In genomic region chr14:49770212-49770817, GRCh38 we compare ENCODE assay signal across 8 cellular contexts. TPM values are rescaled to one million over a fixed set of nuclear protein-coding genes. Genes with fewer than 3 reads are reported as not detected.
DNase-seq lines count a peak whose midpoint lies in the region; ATAC-seq, FAIRE-seq and TF ChIP-seq lines count a peak whose summit lies in the region.

No MANE protein-coding gene starts in this region.

- no peak overlapping the region for H2AFZ ChIP-seq in keratinocyte (ENCODE audit: control insufficient read depth, low read length)

- no peaks in the 10 kb centered on the region for H3K27me3 ChIP-seq in keratinocyte (ENCODE audit: control insufficient read depth, extremely low read depth, insufficient read depth, low read length)
- no peaks in the 10 kb centered on the region for H3K27me3 ChIP-seq in thoracic aorta (replicated peaks; ENCODE audit: insufficient read depth)

- FAIRE-seq in keratinocyte (lab: Jason Lieb, UNC), result no peak

- H3K9me1 ChIP-seq in keratinocyte (ENCODE audit: control insufficient read depth, extremely low read depth, insufficient read depth, low read length), result no peaks in the 10 kb centered on the region

- no peak overlapping the region for H3K9ac ChIP-seq in keratinocyte (ENCODE audit: control insufficient read depth, extremely low read depth, insufficient read depth, low read length)

- peak overlapping the region; percentile 80 for H3K27ac Mint-ChIP-seq in activated T-cell treated with anti-CD3 and anti-CD28 coated beads, Interleukin-2, amount 50 U/mL, for 24 hours
- H3K27ac Mint-ChIP-seq in activated CD4-positive, alpha-beta memory T cell treated with anti-CD3 and anti-CD28 coated beads, Interleukin-2, amount 10 ng/mL, durations not matched to agents 7 days and 5 days, result peak overlapping the region; percentile 47

- POLR2A ChIA-PET in activated CD4-positive, alpha-beta memory T cell treated with anti-CD3 and anti-CD28 coated beads, Interleukin-2, amount 10 ng/mL, durations not matched to agents 7 days and 5 days (lab: Charles Lee), result interaction anchor here (0.8 to 7.3 kb wide), 9 partner anchors 12 to 316 kb away, joined by 3 to 99 read pairs (median 47); partner anchors contain the start of genes DNAAF2, KLHDC1, MGAT2 and NEMF

- H3K4me3 ChIP-seq in keratinocyte (ENCODE audit: control insufficient read depth in 2 of 3, extremely low read depth in 1 of 3, insufficient read depth in 2 of 3, low read depth in 1 of 3, low read length in 3 of 3) (no peak overlapping the region), thoracic aorta (peak overlapping the region; percentile 79)

- no peaks in the 10 kb centered on the region for H4K20me1 ChIP-seq in keratinocyte (ENCODE audit: control insufficient read depth, extremely low read depth, insufficient read depth, low read length)

- no peak for TF ChIP-seq CTCF in keratinocyte (optimal IDR thresholded peaks at IDR 0.05 in 1 of 3, IDR thresholded peaks at IDR 0.05 in 1 of 3, conservative IDR thresholded peaks at IDR 0.05 in 1 of 3; ENCODE audit: extremely low read depth in 1 of 3, insufficient read depth in 2 of 3, low read length in 3 of 3)
- no peak for TF ChIP-seq CTCF in thoracic aorta (IDR thresholded peaks at IDR 0.05)

- dilution Hi-C loops in keratinocyte (cut with MboI; ENCODE audit: extremely low pct_ligation_motif_present, low sequenced_read_pairs), result no loop called here

- no peak for DNase-seq in activated T-cell treated with anti-CD3 and anti-CD28 coated beads, Interleukin-2, amount 50 U/mL, for 24 hours
- no peak for DNase-seq in activated T-cell treated with anti-CD3 and anti-CD28 coated beads for 4 hours
- DNase-seq in activated CD4-positive, alpha-beta memory T cell treated with anti-CD3 and anti-CD28 coated beads, Interleukin-2, amount 10 ng/mL, durations not matched to agents 7 days and 5 days, result no peak
- no peak for DNase-seq in keratinocyte (ENCODE audit: low read depth, low spot score)
- no peak for DNase-seq in thoracic aorta (ENCODE audit: low spot score)
- no peak for DNase-seq in posterior cingulate gyrus
- DNase-seq in putamen (ENCODE audit: low spot score), result no peak
- no peak for DNase-seq in cortex of kidney (lab: John Stamatoyannopoulos, UW)

- ATAC-seq in thoracic aorta (ENCODE audit: insufficient number of reproducible peaks, low FRiP score, low read depth), result no peak

- no peaks in the 10 kb centered on the region for H3K27me3 Mint-ChIP-seq in activated T-cell treated with anti-CD3 and anti-CD28 coated beads, Interleukin-2, amount 50 U/mL, for 24 hours
- no peaks in the 10 kb centered on the region for H3K27me3 Mint-ChIP-seq in activated CD4-positive, alpha-beta memory T cell treated with anti-CD3 and anti-CD28 coated beads, Interleukin-2, amount 10 ng/mL, durations not matched to agents 7 days and 5 days

- H3K36me3 ChIP-seq in keratinocyte (ENCODE audit: control insufficient read depth in 2 of 2, extremely low read depth in 1 of 2, insufficient read depth in 2 of 2, low read length in 2 of 2) (peaks cover 0 to 7% of the 10 kb centered on the region in 2 experiments), thoracic aorta (peaks cover 14% of the 10 kb centered on the region)

- H3K79me2 ChIP-seq in keratinocyte (ENCODE audit: control insufficient read depth, insufficient read depth, low read length), result peaks cover 14% of the 10 kb centered on the region

- intact Hi-C loops in posterior cingulate gyrus (cut with DNase I), result no loop called here

- peaks cover 34% of the 10 kb centered on the region for H3K36me3 Mint-ChIP-seq in activated T-cell treated with anti-CD3 and anti-CD28 coated beads, Interleukin-2, amount 50 U/mL, for 24 hours (ENCODE audit: low read depth)
- H3K36me3 Mint-ChIP-seq in activated CD4-positive, alpha-beta memory T cell treated with anti-CD3 and anti-CD28 coated beads, Interleukin-2, amount 10 ng/mL, durations not matched to agents 7 days and 5 days (ENCODE audit: low read depth), result peaks cover 20% of the 10 kb centered on the region

- H3K4me2 ChIP-seq in keratinocyte (ENCODE audit: control insufficient read depth, extremely low read depth, insufficient read depth, low read depth, low read length), result peak overlapping the region; percentile 92

- peak overlapping the region; percentile 35 for H3K4me3 Mint-ChIP-seq in activated T-cell treated with anti-CD3 and anti-CD28 coated beads, Interleukin-2, amount 50 U/mL, for 24 hours
- H3K4me3 Mint-ChIP-seq in activated CD4-positive, alpha-beta memory T cell treated with anti-CD3 and anti-CD28 coated beads, Interleukin-2, amount 10 ng/mL, durations not matched to agents 7 days and 5 days, result peak overlapping the region; percentile 44

- H3K4me1 ChIP-seq in keratinocyte (ENCODE audit: control insufficient read depth, extremely low read depth, insufficient read depth, low read length) (peaks cover 22% of the 10 kb centered on the region), thoracic aorta (ENCODE audit: control insufficient read depth in 1 of 2, low read depth in 2 of 2) (peaks cover 17 to 31% of the 10 kb centered on the region in 2 donors)

- peaks cover 44% of the 10 kb centered on the region for H3K4me1 Mint-ChIP-seq in activated T-cell treated with anti-CD3 and anti-CD28 coated beads, Interleukin-2, amount 50 U/mL, for 24 hours (ENCODE audit: low read depth)
- peaks cover 34% of the 10 kb centered on the region for H3K4me1 Mint-ChIP-seq in activated CD4-positive, alpha-beta memory T cell treated with anti-CD3 and anti-CD28 coated beads, Interleukin-2, amount 10 ng/mL, durations not matched to agents 7 days and 5 days

- H3K27ac ChIP-seq in keratinocyte (ENCODE audit: control insufficient read depth, insufficient read depth, low read length), result no peak overlapping the region
- peak overlapping the region; percentile 24 to 34 for H3K27ac ChIP-seq in thoracic aorta

- no peaks in the 10 kb centered on the region for H3K9me3 ChIP-seq in keratinocyte (ENCODE audit: control insufficient read depth, low read depth, low read length)
- H3K9me3 ChIP-seq in thoracic aorta, result no peaks in the 10 kb centered on the region

- CTCF ChIA-PET in activated CD4-positive, alpha-beta memory T cell treated with anti-CD3 and anti-CD28 coated beads, Interleukin-2, amount 10 ng/mL, durations not matched to agents 7 days and 5 days (lab: Charles Lee), result interaction anchor here (1.3 to 3.9 kb wide), 6 partner anchors 82 to 184 kb away, joined by 3 to 45 read pairs (median 7); partner anchors contain the start of genes DNAAF2, NEMF and RPS29

- H3K9me3 Mint-ChIP-seq in activated T-cell treated with anti-CD3 and anti-CD28 coated beads, Interleukin-2, amount 50 U/mL, for 24 hours, result no peaks in the 10 kb centered on the region
- H3K9me3 Mint-ChIP-seq in activated CD4-positive, alpha-beta memory T cell treated with anti-CD3 and anti-CD28 coated beads, Interleukin-2, amount 10 ng/mL, durations not matched to agents 7 days and 5 days, result no peaks in the 10 kb centered on the region

RNA-seq across cellular contexts. Expression of gene KLHDC2, which starts 2.4 kb away (rescaled TPM):
- 10 to 100 TPM; 34.3 to 34.7 TPM for total RNA-seq in activated CD4-positive, alpha-beta memory T cell treated with anti-CD3 and anti-CD28 coated beads, Interleukin-2, amount 10 ng/mL, durations not matched to agents 7 days and 5 days
- polyA plus RNA-seq in keratinocyte, result 17.7 to 34.0 TPM (median 29.7 TPM) in 3 replicates
- 21.2 TPM for polyA plus RNA-seq in keratinocyte (2011; ENCODE audit: low read depth)
- polyA plus RNA-seq in keratinocyte (2011; cell fraction: cytosol; rRNA removed), result 16.2 and 28.2 TPM in 2 replicates
- polyA plus RNA-seq in keratinocyte (2011; cell fraction: nucleus; rRNA removed), result 32.8 and 44.2 TPM in 2 replicates
- polyA plus RNA-seq in keratinocyte (2012; ENCODE audit: low replicate concordance), result 17.7 and 39.0 TPM in 2 replicates
- 4.0 to 30.4 TPM (median 15.4 TPM) in 3 replicates for polyA minus RNA-seq in keratinocyte
- 23.8 TPM for polyA minus RNA-seq in keratinocyte (2011; cell fraction: cytosol; rRNA and poly(A)+ RNA removed)
- polyA minus RNA-seq in keratinocyte (2011; cell fraction: nucleus; rRNA and poly(A)+ RNA removed), result 13.3 and 19.9 TPM in 2 replicates
- 10 to 100 TPM; 48.4 to 53.9 TPM for total RNA-seq in thoracic aorta
